ENCODE assay signal across 8 cellular contexts in genomic region chr3:117355566-117355965, GRCh38.
DNase-seq lines count a peak whose midpoint lies in the region; ATAC-seq and TF ChIP-seq lines count a peak whose summit lies in the region.

No MANE protein-coding gene starts in this region.

- DNase-seq in AG09309 (ENCODE audit: low read depth) = no peak
- peak; percentile 34 for DNase-seq in NB4 (ENCODE audit: low read depth)
- DNase-seq in adrenal gland = peak in 4 of 7 donors; percentile 31 to 62 (median 38)
- DNase-seq in mesothelial cell of epicardium (ENCODE audit: low spot score in 2 of 2, unreplicated experiment in 2 of 2) = no peak
- no peak for DNase-seq in activated CD4-positive, CD25-positive, alpha-beta regulatory T cell treated with anti-CD3 and anti-CD28 coated beads, Interleukin-2, amount 50 U/mL, for 72 hours
- DNase-seq in activated CD8-positive, alpha-beta memory T cell treated with anti-CD3 and anti-CD28 coated beads, Interleukin-2, amount 50 U/mL, for 4 hours = no peak

- 74 to 85% (median 78%) methylated on average over 4 of the region's 4 CpGs for WGBS in adrenal gland, 4 donors

- no peaks in the 10 kb centered on the region for H3K4me1 Mint-ChIP-seq in mesothelial cell of epicardium

- peaks cover 0 to under 1% of the 10 kb centered on the region in 2 donors for H3K4me1 ChIP-seq in adrenal gland (replicated peaks in 1 of 2)

- TF ChIP-seq CTCF in AG09309 (IDR thresholded peaks at IDR 0.05; ENCODE audit: control insufficient read depth, insufficient read depth, low read depth, low read length, missing control alignments) = peak; percentile 10
- TF ChIP-seq CTCF in NB4 (IDR thresholded peaks at IDR 0.05; ENCODE audit: low read depth, low read length) = peak; percentile 26
- peak; percentile 38 to 73 (median 60) for TF ChIP-seq CTCF in adrenal gland (IDR thresholded peaks at IDR 0.05)
- TF ChIP-seq CTCF in mesothelial cell of epicardium (IDR thresholded peaks at IDR 0.05; ENCODE audit: unreplicated experiment) = peak; percentile 32

- no peak overlapping the region for H3K27ac ChIP-seq in adrenal gland

- no peaks in the 10 kb centered on the region for H3K9me3 ChIP-seq in adrenal gland (replicated peaks in 1 of 3)

- peaks cover 7% of the 10 kb centered on the region for H3K9me3 Mint-ChIP-seq in mesothelial cell of epicardium

- ATAC-seq in GM18868 (IDR thresholded peaks at IDR 0.05; ENCODE audit: unreplicated experiment) (peak; percentile 83), GM19397 (IDR thresholded peaks at IDR 0.05; ENCODE audit: unreplicated experiment) (no peak)

- no peak overlapping the region for H3K27ac Mint-ChIP-seq in mesothelial cell of epicardium

- no peak overlapping the region for H3K4me3 Mint-ChIP-seq in mesothelial cell of epicardium

- H3K4me3 ChIP-seq in AG09309 (ENCODE audit: control insufficient read depth, low read depth, low read length) (no peak overlapping the region), NB4 (ENCODE audit: low read depth, low read length) (no peak overlapping the region), adrenal gland (no peak overlapping the region)

- no peaks in the 10 kb centered on the region for H3K27me3 ChIP-seq in adrenal gland

- intact Hi-C loops in adrenal gland (cut with DNase I) = no loop called here

- TF ChIP-seq POLR2A in NB4 (IDR thresholded peaks at IDR 0.05; ENCODE audit: extremely low read depth, insufficient read length) (no peak), adrenal gland (IDR thresholded peaks at IDR 0.05) (no peak)

- no peaks in the 10 kb centered on the region for H3K36me3 Mint-ChIP-seq in mesothelial cell of epicardium

- H3K36me3 ChIP-seq in adrenal gland (replicated peaks in 1 of 2) = no peaks in the 10 kb centered on the region

- H3K27me3 Mint-ChIP-seq in mesothelial cell of epicardium (ENCODE audit: low read depth) = peaks cover 4% of the 10 kb centered on the region

Comparison
In these comparisons a context has a peak if more than half of its experiments do, and no peak if none do; other contexts are left out.
1. DNase-seq: peak in NB4 (single experiment) and adrenal gland (4 of 7); none in AG09309 (single experiment), mesothelial cell of epicardium (0 of 2), activated CD4-positive, CD25-positive, alpha-beta regulatory T cell treated with anti-CD3 and anti-CD28 coated beads, Interleukin-2, amount 50 U/mL, for 72 hours (single experiment) and activated CD8-positive, alpha-beta memory T cell treated with anti-CD3 and anti-CD28 coated beads, Interleukin-2, amount 50 U/mL, for 4 hours (single experiment).
2. Peak in every context shown above with its lines, with median percentiles within 50 percentile points of each other: CTCF ChIP-seq.